1 cellular context compared by ENCODE assay signal in genomic region chr3:149599236-149599635, GRCh38.
TF ChIP-seq lines count a peak whose summit lies in the region.

No MANE protein-coding gene starts in this region.

TF ChIP-seq in HepG2, 621 proteins besides CTCF, POLR2A, EP300 and RAD21 (continued from another document and continues in another):
- TF ChIP-seq ARID5B (CRISPR knock-in tag; IDR thresholded peaks at IDR 0.05) = peak; percentile 72; the same call in 1 of the 2 replicates
- TF ChIP-seq FOXA1 (IDR thresholded peaks at IDR 0.05) = no peak
- 0 out of 2 replicates have a peak, but pooled peaks have one; percentile 28 for TF ChIP-seq FOXA1 (CRISPR knock-in tag; IDR thresholded peaks at IDR 0.05)
- TF ChIP-seq SALL1 (CRISPR knock-in tag; IDR thresholded peaks at IDR 0.05) = peak; percentile 38; the same call in 1 of the 2 replicates
- TF ChIP-seq ZNF264 (CRISPR knock-in tag; IDR thresholded peaks at IDR 0.05) = 0 out of 2 replicates have a peak, but pooled peaks have one; percentile 41
- TF ChIP-seq MXI1 (IDR thresholded peaks at IDR 0.05; ENCODE audit: borderline replicate concordance, low read depth, low read length) = no peak
- TF ChIP-seq ATAD3A (CRISPR knock-in tag; IDR thresholded peaks at IDR 0.05) = no peak
- TF ChIP-seq, protein P1, sequence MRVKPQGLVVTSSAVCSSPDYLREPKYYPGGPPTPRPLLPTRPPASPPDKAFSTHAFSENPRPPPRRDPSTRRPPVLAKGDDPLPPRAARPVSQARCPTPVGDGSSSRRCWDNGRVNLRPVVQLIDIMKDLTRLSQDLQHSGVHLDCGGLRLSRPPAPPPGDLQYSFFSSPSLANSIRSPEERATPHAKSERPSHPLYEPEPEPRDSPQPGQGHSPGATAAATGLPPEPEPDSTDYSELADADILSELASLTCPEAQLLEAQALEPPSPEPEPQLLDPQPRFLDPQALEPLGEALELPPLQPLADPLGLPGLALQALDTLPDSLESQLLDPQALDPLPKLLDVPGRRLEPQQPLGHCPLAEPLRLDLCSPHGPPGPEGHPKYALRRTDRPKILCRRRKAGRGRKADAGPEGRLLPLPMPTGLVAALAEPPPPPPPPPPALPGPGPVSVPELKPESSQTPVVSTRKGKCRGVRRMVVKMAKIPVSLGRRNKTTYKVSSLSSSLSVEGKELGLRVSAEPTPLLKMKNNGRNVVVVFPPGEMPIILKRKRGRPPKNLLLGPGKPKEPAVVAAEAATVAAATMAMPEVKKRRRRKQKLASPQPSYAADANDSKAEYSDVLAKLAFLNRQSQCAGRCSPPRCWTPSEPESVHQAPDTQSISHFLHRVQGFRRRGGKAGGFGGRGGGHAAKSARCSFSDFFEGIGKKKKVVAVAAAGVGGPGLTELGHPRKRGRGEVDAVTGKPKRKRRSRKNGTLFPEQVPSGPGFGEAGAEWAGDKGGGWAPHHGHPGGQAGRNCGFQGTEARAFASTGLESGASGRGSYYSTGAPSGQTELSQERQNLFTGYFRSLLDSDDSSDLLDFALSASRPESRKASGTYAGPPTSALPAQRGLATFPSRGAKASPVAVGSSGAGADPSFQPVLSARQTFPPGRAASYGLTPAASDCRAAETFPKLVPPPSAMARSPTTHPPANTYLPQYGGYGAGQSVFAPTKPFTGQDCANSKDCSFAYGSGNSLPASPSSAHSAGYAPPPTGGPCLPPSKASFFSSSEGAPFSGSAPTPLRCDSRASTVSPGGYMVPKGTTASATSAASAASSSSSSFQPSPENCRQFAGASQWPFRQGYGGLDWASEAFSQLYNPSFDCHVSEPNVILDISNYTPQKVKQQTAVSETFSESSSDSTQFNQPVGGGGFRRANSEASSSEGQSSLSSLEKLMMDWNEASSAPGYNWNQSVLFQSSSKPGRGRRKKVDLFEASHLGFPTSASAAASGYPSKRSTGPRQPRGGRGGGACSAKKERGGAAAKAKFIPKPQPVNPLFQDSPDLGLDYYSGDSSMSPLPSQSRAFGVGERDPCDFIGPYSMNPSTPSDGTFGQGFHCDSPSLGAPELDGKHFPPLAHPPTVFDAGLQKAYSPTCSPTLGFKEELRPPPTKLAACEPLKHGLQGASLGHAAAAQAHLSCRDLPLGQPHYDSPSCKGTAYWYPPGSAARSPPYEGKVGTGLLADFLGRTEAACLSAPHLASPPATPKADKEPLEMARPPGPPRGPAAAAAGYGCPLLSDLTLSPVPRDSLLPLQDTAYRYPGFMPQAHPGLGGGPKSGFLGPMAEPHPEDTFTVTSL (CRISPR knock-in tag; IDR thresholded peaks at IDR 0.05; ENCODE audit: borderline replicate concordance) = 0 out of 2 replicates have a peak, but pooled peaks have one; percentile 64
- TF ChIP-seq POGZ (CRISPR knock-in tag; IDR thresholded peaks at IDR 0.05) = peak; percentile 72
- no peak for TF ChIP-seq KDM4B (CRISPR knock-in tag; IDR thresholded peaks at IDR 0.05)
- TF ChIP-seq ZNF619 (CRISPR knock-in tag; IDR thresholded peaks at IDR 0.05) = no peak
- TF ChIP-seq SOX5 (CRISPR knock-in tag; IDR thresholded peaks at IDR 0.05; ENCODE audit: borderline replicate concordance) = peak; percentile 47; the same call in 1 of the 2 replicates
- no peak for TF ChIP-seq NPAS2 (CRISPR knock-in tag; IDR thresholded peaks at IDR 0.05; ENCODE audit: borderline replicate concordance)
- TF ChIP-seq HNF4A (CRISPR knock-in tag; IDR thresholded peaks at IDR 0.05) = peak; percentile 63
- TF ChIP-seq RFXANK (CRISPR knock-in tag; IDR thresholded peaks at IDR 0.05) = no peak
- TF ChIP-seq HNRNPH1 (optimal IDR thresholded peaks at IDR 0.05; ENCODE audit: low read depth, low read length) = no peak
- TF ChIP-seq ZNF12 (CRISPR knock-in tag; IDR thresholded peaks at IDR 0.05) = peak; percentile 50; the same call in 1 of the 2 replicates
- TF ChIP-seq KLF13 (CRISPR knock-in tag; IDR thresholded peaks at IDR 0.05) = no peak
- 0 out of 2 replicates have a peak, but pooled peaks have one; percentile 27 for TF ChIP-seq TARDBP (CRISPR knock-in tag; IDR thresholded peaks at IDR 0.05)
- TF ChIP-seq ZBTB37 (CRISPR knock-in tag; IDR thresholded peaks at IDR 0.05) = peak; percentile 99
- no peak for TF ChIP-seq CCDC6 (CRISPR knock-in tag; IDR thresholded peaks at IDR 0.05)
- peak; percentile 45; the same call in 1 of the 2 replicates for TF ChIP-seq ETV5 (CRISPR knock-in tag; IDR thresholded peaks at IDR 0.05; ENCODE audit: borderline replicate concordance)
- TF ChIP-seq ZMYM3 (CRISPR knock-in tag; IDR thresholded peaks at IDR 0.05) = no peak
- TF ChIP-seq ISL2 (CRISPR knock-in tag; IDR thresholded peaks at IDR 0.05) = peak; percentile 84
- TF ChIP-seq, protein P2, sequence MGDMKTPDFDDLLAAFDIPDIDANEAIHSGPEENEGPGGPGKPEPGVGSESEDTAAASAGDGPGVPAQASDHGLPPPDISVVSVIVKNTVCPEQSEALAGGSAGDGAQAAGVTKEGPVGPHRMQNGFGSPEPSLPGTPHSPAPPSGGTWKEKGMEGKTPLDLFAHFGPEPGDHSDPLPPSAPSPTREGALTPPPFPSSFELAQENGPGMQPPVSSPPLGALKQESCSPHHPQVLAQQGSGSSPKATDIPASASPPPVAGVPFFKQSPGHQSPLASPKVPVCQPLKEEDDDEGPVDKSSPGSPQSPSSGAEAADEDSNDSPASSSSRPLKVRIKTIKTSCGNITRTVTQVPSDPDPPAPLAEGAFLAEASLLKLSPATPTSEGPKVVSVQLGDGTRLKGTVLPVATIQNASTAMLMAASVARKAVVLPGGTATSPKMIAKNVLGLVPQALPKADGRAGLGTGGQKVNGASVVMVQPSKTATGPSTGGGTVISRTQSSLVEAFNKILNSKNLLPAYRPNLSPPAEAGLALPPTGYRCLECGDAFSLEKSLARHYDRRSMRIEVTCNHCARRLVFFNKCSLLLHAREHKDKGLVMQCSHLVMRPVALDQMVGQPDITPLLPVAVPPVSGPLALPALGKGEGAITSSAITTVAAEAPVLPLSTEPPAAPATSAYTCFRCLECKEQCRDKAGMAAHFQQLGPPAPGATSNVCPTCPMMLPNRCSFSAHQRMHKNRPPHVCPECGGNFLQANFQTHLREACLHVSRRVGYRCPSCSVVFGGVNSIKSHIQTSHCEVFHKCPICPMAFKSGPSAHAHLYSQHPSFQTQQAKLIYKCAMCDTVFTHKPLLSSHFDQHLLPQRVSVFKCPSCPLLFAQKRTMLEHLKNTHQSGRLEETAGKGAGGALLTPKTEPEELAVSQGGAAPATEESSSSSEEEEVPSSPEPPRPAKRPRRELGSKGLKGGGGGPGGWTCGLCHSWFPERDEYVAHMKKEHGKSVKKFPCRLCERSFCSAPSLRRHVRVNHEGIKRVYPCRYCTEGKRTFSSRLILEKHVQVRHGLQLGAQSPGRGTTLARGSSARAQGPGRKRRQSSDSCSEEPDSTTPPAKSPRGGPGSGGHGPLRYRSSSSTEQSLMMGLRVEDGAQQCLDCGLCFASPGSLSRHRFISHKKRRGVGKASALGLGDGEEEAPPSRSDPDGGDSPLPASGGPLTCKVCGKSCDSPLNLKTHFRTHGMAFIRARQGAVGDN (CRISPR knock-in tag; IDR thresholded peaks at IDR 0.05) = no peak
- 0 out of 2 replicates have a peak, but pooled peaks have one; percentile 25 for TF ChIP-seq FOSL2 (CRISPR knock-in tag; IDR thresholded peaks at IDR 0.05)
- TF ChIP-seq SKIL (CRISPR knock-in tag; IDR thresholded peaks at IDR 0.05; ENCODE audit: borderline replicate concordance) = peak; percentile 67; the same call in 1 of the 2 replicates
- TF ChIP-seq, protein P3, sequence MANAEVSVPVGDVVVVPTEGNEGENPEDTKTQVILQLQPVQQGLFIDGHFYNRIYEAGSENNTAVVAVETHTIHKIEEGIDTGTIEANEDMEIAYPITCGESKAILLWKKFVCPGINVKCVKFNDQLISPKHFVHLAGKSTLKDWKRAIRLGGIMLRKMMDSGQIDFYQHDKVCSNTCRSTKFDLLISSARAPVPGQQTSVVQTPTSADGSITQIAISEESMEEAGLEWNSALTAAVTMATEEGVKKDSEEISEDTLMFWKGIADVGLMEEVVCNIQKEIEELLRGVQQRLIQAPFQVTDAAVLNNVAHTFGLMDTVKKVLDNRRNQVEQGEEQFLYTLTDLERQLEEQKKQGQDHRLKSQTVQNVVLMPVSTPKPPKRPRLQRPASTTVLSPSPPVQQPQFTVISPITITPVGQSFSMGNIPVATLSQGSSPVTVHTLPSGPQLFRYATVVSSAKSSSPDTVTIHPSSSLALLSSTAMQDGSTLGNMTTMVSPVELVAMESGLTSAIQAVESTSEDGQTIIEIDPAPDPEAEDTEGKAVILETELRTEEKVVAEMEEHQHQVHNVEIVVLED (CRISPR knock-in tag; IDR thresholded peaks at IDR 0.05; ENCODE audit: borderline replicate concordance) = no peak
- no peak for TF ChIP-seq PLRG1 (conservative IDR thresholded peaks at IDR 0.05)
- TF ChIP-seq NFE2L2 (IDR thresholded peaks at IDR 0.05; ENCODE audit: low read length) = no peak
- TF ChIP-seq ZSCAN20 (CRISPR knock-in tag; IDR thresholded peaks at IDR 0.05; ENCODE audit: borderline replicate concordance) = no peak
- peak; percentile 87; the same call in 1 of the 2 replicates for TF ChIP-seq ZNF710 (CRISPR knock-in tag; IDR thresholded peaks at IDR 0.05; ENCODE audit: borderline replicate concordance)
- TF ChIP-seq POLR2AphosphoS2 (IDR thresholded peaks at IDR 0.05; ENCODE audit: low read depth, low read length) = no peak
- no peak for TF ChIP-seq ZNF567 (CRISPR knock-in tag; IDR thresholded peaks at IDR 0.05; ENCODE audit: borderline replicate concordance)
- peak; percentile 12; the same call in 1 of the 2 replicates for TF ChIP-seq HMG20A (CRISPR knock-in tag; IDR thresholded peaks at IDR 0.05; ENCODE audit: borderline replicate concordance)
- TF ChIP-seq, protein P4, sequence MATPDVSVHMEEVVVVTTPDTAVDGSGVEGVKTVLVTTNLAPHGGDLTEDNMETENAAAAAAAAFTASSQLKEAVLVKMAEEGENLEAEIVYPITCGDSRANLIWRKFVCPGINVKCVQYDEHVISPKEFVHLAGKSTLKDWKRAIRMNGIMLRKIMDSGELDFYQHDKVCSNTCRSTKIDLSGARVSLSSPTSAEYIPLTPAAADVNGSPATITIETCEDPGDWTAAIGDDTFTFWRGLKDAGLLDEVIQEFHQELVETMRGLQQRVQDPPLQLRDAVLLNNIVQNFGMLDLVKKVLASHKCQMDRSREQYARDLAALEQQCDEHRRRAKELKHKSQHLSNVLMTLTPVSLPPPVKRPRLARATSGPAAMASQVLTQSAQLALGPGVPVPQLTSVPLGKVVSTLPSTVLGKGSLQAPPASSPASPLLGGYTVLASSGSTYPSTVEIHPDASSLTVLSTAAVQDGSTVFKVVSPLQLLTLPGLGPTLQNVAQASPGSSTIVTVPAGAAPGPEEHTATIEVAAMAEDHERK (CRISPR knock-in tag; IDR thresholded peaks at IDR 0.05; ENCODE audit: low read depth) = no peak
- TF ChIP-seq MED1 (CRISPR knock-in tag; IDR thresholded peaks at IDR 0.05) = peak; percentile 73
